1 cellular context compared by ENCODE assay signal in genomic region chr17:73340093-73340596, GRCh38.
TF ChIP-seq lines count a peak whose summit lies in the region.

No MANE protein-coding gene starts in this region.

TF ChIP-seq in GM12878, 131 proteins besides CTCF, POLR2A, EP300 and RAD21 (continued from another document and continues in another):
- TF ChIP-seq ZBTB4 (CRISPR knock-in tag; IDR thresholded peaks at IDR 0.05) (no peak), HDAC2 (IDR thresholded peaks at IDR 0.05) (no peak), SKIL (IDR thresholded peaks at IDR 0.05; ENCODE audit: low read depth, poor library complexity, severe bottlenecking) (no peak), RCOR1 (conservative IDR thresholded peaks at IDR 0.05; ENCODE audit: low read depth, low read length) (no peak), CEBPB (IDR thresholded peaks at IDR 0.05; ENCODE audit: borderline replicate concordance in 1 of 2, low read depth in 2 of 2, low read length in 2 of 2) (peak in 1 of 2 experiments; percentile 86; a peak in 1 of 4 replicates), BCL11A (IDR thresholded peaks at IDR 0.05; ENCODE audit: low read depth, low read length) (peak; percentile 49; the same call in 1 of the 2 replicates), STAT3 (IDR thresholded peaks at IDR 0.05; ENCODE audit: low read depth, low read length) (no peak), IKZF2 (IDR thresholded peaks at IDR 0.05) (peak; percentile 84 to 88), PKNOX1 (IDR thresholded peaks at IDR 0.05) (no peak), LARP7 (IDR thresholded peaks at IDR 0.05) (no peak), ZBTB11 (CRISPR knock-in tag; IDR thresholded peaks at IDR 0.05) (no peak), ATF7 (IDR thresholded peaks at IDR 0.05; ENCODE audit: low read depth) (peak; percentile 61), SUZ12 (IDR thresholded peaks at IDR 0.05; ENCODE audit: unreplicated experiment) (no peak), ZNF24 (IDR thresholded peaks at IDR 0.05) (0 out of 2 replicates have a peak, but pooled peaks have one; percentile 17), TCF12 (IDR thresholded peaks at IDR 0.05; ENCODE audit: low read depth, low read length) (no peak), CBX3 (IDR thresholded peaks at IDR 0.05; ENCODE audit: borderline replicate concordance, low read depth) (no peak), POLR2AphosphoS5 (IDR thresholded peaks at IDR 0.05; ENCODE audit: low read length) (no peak), TCF7 (IDR thresholded peaks at IDR 0.05; ENCODE audit: borderline replicate concordance) (no peak), IKZF1 (conservative IDR thresholded peaks at IDR 0.05) (peak; percentile 82), STAT1 (conservative IDR thresholded peaks at IDR 0.05) (no peak), EED (IDR thresholded peaks at IDR 0.05; ENCODE audit: low read depth) (no peak), PRDM15 (CRISPR knock-in tag; IDR thresholded peaks at IDR 0.05) (no peak), MLLT1 (IDR thresholded peaks at IDR 0.05) (0 out of 2 replicates have a peak, but pooled peaks have one; percentile 38), ZNF622 (IDR thresholded peaks at IDR 0.05) (no peak), ETV6 (conservative IDR thresholded peaks at IDR 0.05 in 1 of 2, IDR thresholded peaks at IDR 0.05 in 1 of 2; ENCODE audit: borderline replicate concordance in 1 of 2, low read depth in 1 of 2) (no peak), TBL1XR1 (IDR thresholded peaks at IDR 0.05; ENCODE audit: low read depth, low read length) (no peak), ELK1 (IDR thresholded peaks at IDR 0.05; ENCODE audit: low read depth, low read length) (no peak), NRF1 (conservative IDR thresholded peaks at IDR 0.05; ENCODE audit: low read depth, low read length) (no peak), REST (IDR thresholded peaks at IDR 0.05; ENCODE audit: low read depth, low read length) (no peak), BRCA1 (IDR thresholded peaks at IDR 0.05; ENCODE audit: low read depth, low read length) (no peak), NFIC (IDR thresholded peaks at IDR 0.05; ENCODE audit: low read depth, low read length) (no peak), IRF3 (IDR thresholded peaks at IDR 0.05) (no peak), GABPA (IDR thresholded peaks at IDR 0.05; ENCODE audit: low read depth) (no peak), ZNF217 (IDR thresholded peaks at IDR 0.05) (no peak)
